Comparison of ENCODE assay signal across 7 cellular contexts in the genomic region with DNA sequence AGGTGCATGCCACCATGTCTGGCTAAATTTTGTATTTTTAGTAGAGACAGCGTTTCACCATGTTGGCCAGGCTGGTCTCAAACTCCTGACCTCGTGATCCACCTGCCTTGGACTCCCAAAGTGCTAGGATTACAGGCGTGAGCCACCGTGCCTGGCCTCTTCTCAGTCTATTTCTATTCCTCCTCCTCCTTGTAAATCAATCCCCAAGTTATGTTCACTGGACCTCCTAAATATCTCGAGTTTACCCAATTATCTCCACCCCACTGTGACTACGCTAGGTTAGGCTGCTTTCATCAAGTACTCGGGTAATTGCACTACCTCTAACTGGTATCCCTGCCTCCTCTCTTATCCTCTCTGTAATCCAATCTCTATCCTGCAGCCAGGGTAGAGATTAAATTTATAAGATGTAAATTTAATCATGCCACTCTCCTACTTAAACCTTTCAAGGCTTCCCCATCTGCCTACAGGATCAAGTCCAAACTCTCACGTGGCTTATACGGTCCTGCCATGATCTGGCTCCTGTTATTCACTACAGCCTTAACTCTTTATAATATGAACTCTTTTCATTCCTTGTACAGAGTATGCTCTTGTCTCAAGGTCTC. TPM values are rescaled to one million over a fixed set of nuclear protein-coding genes. Genes with fewer than 3 reads are reported as not detected.
DNase-seq lines count a peak whose midpoint lies in the region; ATAC-seq, FAIRE-seq and TF ChIP-seq lines count a peak whose summit lies in the region.

No MANE protein-coding gene starts in this region.

- FAIRE-seq in HTR-8/SVneo (lab: Jason Lieb, UNC) = no peak

- TF ChIP-seq CTCF in DND-41 (IDR thresholded peaks at IDR 0.05; ENCODE audit: borderline replicate concordance, extremely low read depth, low read length, poor library complexity, severe bottlenecking) = no peak
- no peak for TF ChIP-seq CTCF in dorsolateral prefrontal cortex (IDR thresholded peaks at IDR 0.05 in 54 of 56, conservative IDR thresholded peaks at IDR 0.05 in 2 of 56; ENCODE audit: low read depth in 1 of 56, partially characterized antibody in 56 of 56)

- H4K20me1 ChIP-seq in DND-41 (ENCODE audit: insufficient read depth, low read length) = peaks cover 5% of the 10 kb centered on the region

- H3K36me3 ChIP-seq in DND-41 (ENCODE audit: insufficient read depth, low read length) = peaks cover 25% of the 10 kb centered on the region

- H2AFZ ChIP-seq in DND-41 (ENCODE audit: low read depth, low read length) = peak overlapping the region; percentile 81

- intact Hi-C loops in dorsolateral prefrontal cortex (cut with DNase I) = loop anchor here in 1 of 2 donors (10.0 kb wide), 1 partner anchor 440 kb away; no protein-coding TSS in a partner anchor

- peak overlapping the region; percentile 64 for H3K4me2 ChIP-seq in DND-41 (ENCODE audit: insufficient read depth, low read length)

- H3K4me3 ChIP-seq in DND-41 (ENCODE audit: low read depth in 1 of 2, low read length in 2 of 2) (peak overlapping the region in 1 of 2 experiments; percentile 76; a peak in 1 of 4 replicates), dorsolateral prefrontal cortex (peak overlapping the region in 29 of 59 donors; percentile 70 to 98 (median 84))

- no peak for DNase-seq in DND-41
- peak; percentile 97 to 98 for DNase-seq in NCI-H524 (lab: John Stamatoyannopoulos, UW)
- DNase-seq in dorsolateral prefrontal cortex = no peak
- DNase-seq in retina = peak; percentile 16
- DNase-seq in HTR-8/SVneo (ENCODE audit: insufficient read length, low spot score) = no peak
- DNase-seq in SIG-M5 treated with dmso at 0.1 percent for 504 hours (lab: John Stamatoyannopoulos, UW; ENCODE audit: unreplicated experiment) = no peak

- peaks cover 47% of the 10 kb centered on the region for H3K4me1 ChIP-seq in DND-41 (ENCODE audit: insufficient read depth, low read length)

- ATAC-seq in DND-41 (ENCODE audit: insufficient read depth, low read depth) = no peak
- ATAC-seq in GM21526 (IDR thresholded peaks at IDR 0.05; ENCODE audit: low FRiP score, unreplicated experiment) = no peak

- H3K79me2 ChIP-seq in DND-41 (ENCODE audit: insufficient read depth, low read length) = peaks cover 42% of the 10 kb centered on the region

- no peaks in the 10 kb centered on the region for H3K9me3 ChIP-seq in DND-41 (ENCODE audit: insufficient read depth, low read length, severe bottlenecking)

- H3K27me3 ChIP-seq in DND-41 (ENCODE audit: insufficient read depth, low read length, poor library complexity) (no peaks in the 10 kb centered on the region), dorsolateral prefrontal cortex (no peaks in the 10 kb centered on the region)

- peak overlapping the region; percentile 76 for H3K9ac ChIP-seq in DND-41 (ENCODE audit: low read depth, low read length)

- peak overlapping the region; percentile 86 for H3K27ac ChIP-seq in DND-41 (ENCODE audit: low read length)
- H3K27ac ChIP-seq in dorsolateral prefrontal cortex = peak overlapping the region in 51 of 59 donors; percentile 56 to 95 (median 86)

RNA-seq across cellular contexts. Expression of a gene that starts 0.8 kb away (rescaled TPM):
- 10 to 100 TPM; 10.4 to 32.4 (median 21.9) TPM for total RNA-seq in dorsolateral prefrontal cortex

RNA-seq across cellular contexts. Expression of a gene that starts 5.7 kb away (rescaled TPM):
- total RNA-seq in dorsolateral prefrontal cortex = 10 to 100 TPM; 26.4 to 55.6 (median 40.4) TPM

RNA-seq across cellular contexts. Expression of a gene that starts 10.0 kb away (rescaled TPM):
- total RNA-seq in dorsolateral prefrontal cortex = 1 to 10 TPM in 7 of 120 experiments, under 1 TPM in 101, not detected in 12; 0.18 to 1.5 (median 0.52) TPM

RNA-seq across cellular contexts. Expression of a gene that starts 52.8 kb away (rescaled TPM):
- 10 to 100 TPM; 19.1 to 45.5 (median 32.6) TPM for total RNA-seq in dorsolateral prefrontal cortex

RNA-seq across cellular contexts. Expression of a gene that starts 58.8 kb away (rescaled TPM):
- total RNA-seq in dorsolateral prefrontal cortex = 10 to 100 TPM in 90 of 120 experiments, 1 to 10 TPM in 30; 6.2 to 24.4 (median 11.6) TPM

Comparison
In these comparisons a context has a peak if more than half of its experiments do, and no peak if none do; other contexts are left out.
1. DNase-seq: peak in NCI-H524 (2 of 2) and retina (single experiment); none in DND-41 (single experiment), dorsolateral prefrontal cortex (0 of 10), HTR-8/SVneo (single experiment) and SIG-M5 treated with dmso at 0.1 percent for 504 hours (single experiment).